14 cellular contexts compared by ENCODE assay signal in genomic region chr7:22667562-22668239, GRCh38. TPM values are rescaled to one million over a fixed set of nuclear protein-coding genes. Genes with fewer than 3 reads are reported as not detected.
A peak's percentile ranks its signal among the peaks of the same experiment; 100 is the strongest.
DNase-seq lines count a peak whose midpoint lies in the region; ATAC-seq and TF ChIP-seq lines count a peak whose summit lies in the region.
"Had no signal": no experiment of that assay in that cellular context is flagged by ENCODE, and none has a peak within 500 bp of the region (broad histone marks: within the 10 kb centered on the region; RNA-seq: fewer than 3 reads in every experiment).

No MANE protein-coding gene starts in this region.

- peaks cover 3 to 24% of the 10 kb centered on the region in 2 donors for H3K27me3 Mint-ChIP-seq in CD8-positive, alpha-beta memory T cell
- H3K27me3 Mint-ChIP-seq in activated T-helper 2 cell treated with anti-CD3 and anti-CD28 coated beads, Interferon-gamma antibody, Interleukin-2, Interleukin-4, amounts not matched to agents 10 μg/mL and 5 μg/mL and 100 μg/mL, durations not matched to agents 14 hours and 24 hours and 36 hours (ENCODE audit: low read depth) = peaks cover 9% of the 10 kb centered on the region

- no peak for DNase-seq in CD8-positive, alpha-beta memory T cell
- DNase-seq in HT1080 (ENCODE audit: low read depth) (peak; percentile 93), mucosa of gallbladder (ENCODE audit: low spot score) (no peak), MM.1S (no peak)
- no peak for DNase-seq in activated T-helper 2 cell treated with anti-CD3 and anti-CD28 coated beads, Interferon-gamma antibody, Interleukin-2, Interleukin-4, amounts not matched to agents 10 μg/mL and 5 μg/mL and 100 μg/mL, durations not matched to agents 14 hours and 24 hours and 36 hours (ENCODE audit: low spot score)
- DNase-seq in effector CD4-positive, alpha-beta T cell = no peak
- DNase-seq: activated CD8-positive, alpha-beta memory T cell treated with anti-CD3 and anti-CD28 coated beads, Interleukin-2, amount 10 ng/mL, durations not matched to agents 7 days and 5 days; DMS 273 treated with DMSO at 0.1 percent for 48 hours; dorsolateral prefrontal cortex; stimulated activated CD4-positive, alpha-beta T cell treated with anti-CD3 and anti-CD28 coated beads, Interleukin-2, amount 100 ng/mL, for 24 hours had no signal

- H3K4me3 ChIP-seq in CD8-positive, alpha-beta memory T cell (ENCODE audit: low read length) = no peak overlapping the region
- H3K4me3 ChIP-seq in iPS-18a (ENCODE audit: low read length) (no peak overlapping the region), MM.1S (ENCODE audit: low read length) (no peak overlapping the region)
- H3K4me3 ChIP-seq: dorsolateral prefrontal cortex, tibial nerve had no signal

- H3K27ac Mint-ChIP-seq in CD8-positive, alpha-beta memory T cell = no peak overlapping the region
- H3K27ac Mint-ChIP-seq in activated T-helper 2 cell treated with anti-CD3 and anti-CD28 coated beads, Interferon-gamma antibody, Interleukin-2, Interleukin-4, amounts not matched to agents 10 μg/mL and 5 μg/mL and 100 μg/mL, durations not matched to agents 14 hours and 24 hours and 36 hours = peak overlapping the region; percentile 59
- H3K27ac Mint-ChIP-seq: activated CD8-positive, alpha-beta memory T cell treated with anti-CD3 and anti-CD28 coated beads, Interleukin-2, amount 10 ng/mL, durations not matched to agents 7 days and 5 days had no signal

- no peaks in the 10 kb centered on the region for H3K9me3 Mint-ChIP-seq in CD8-positive, alpha-beta memory T cell
- peaks cover 6% of the 10 kb centered on the region for H3K9me3 Mint-ChIP-seq in activated T-helper 2 cell treated with anti-CD3 and anti-CD28 coated beads, Interferon-gamma antibody, Interleukin-2, Interleukin-4, amounts not matched to agents 10 μg/mL and 5 μg/mL and 100 μg/mL, durations not matched to agents 14 hours and 24 hours and 36 hours

- no peaks in the 10 kb centered on the region for H3K27me3 ChIP-seq in CD8-positive, alpha-beta memory T cell (ENCODE audit: insufficient read depth, low read length, poor library complexity, severe bottlenecking)
- no peaks in the 10 kb centered on the region for H3K27me3 ChIP-seq in iPS-18a (ENCODE audit: control insufficient read depth, insufficient read depth, low read length)
- no peaks in the 10 kb centered on the region for H3K27me3 ChIP-seq in MM.1S (replicated peaks; ENCODE audit: insufficient read depth, low read length)
- H3K27me3 ChIP-seq: dorsolateral prefrontal cortex, tibial nerve had no signal

- H3K9ac ChIP-seq in iPS-18a (ENCODE audit: low read length) (no peak overlapping the region), MM.1S (ENCODE audit: low read length) (no peak overlapping the region)

- no peak overlapping the region for H3K4me2 ChIP-seq in MM.1S (ENCODE audit: low read depth, low read length)

- peaks cover 0 to 4% (median 3%) of the 10 kb centered on the region in 3 donors for H3K4me1 Mint-ChIP-seq in CD8-positive, alpha-beta memory T cell
- H3K4me1 Mint-ChIP-seq in activated T-helper 2 cell treated with anti-CD3 and anti-CD28 coated beads, Interferon-gamma antibody, Interleukin-2, Interleukin-4, amounts not matched to agents 10 μg/mL and 5 μg/mL and 100 μg/mL, durations not matched to agents 14 hours and 24 hours and 36 hours (ENCODE audit: low read depth) = peaks cover 68% of the 10 kb centered on the region

- H3K4me3 Mint-ChIP-seq in CD8-positive, alpha-beta memory T cell = no peak overlapping the region
- no peak overlapping the region for H3K4me3 Mint-ChIP-seq in activated T-helper 2 cell treated with anti-CD3 and anti-CD28 coated beads, Interferon-gamma antibody, Interleukin-2, Interleukin-4, amounts not matched to agents 10 μg/mL and 5 μg/mL and 100 μg/mL, durations not matched to agents 14 hours and 24 hours and 36 hours (ENCODE audit: low read depth)
- H3K4me3 Mint-ChIP-seq: activated CD8-positive, alpha-beta memory T cell treated with anti-CD3 and anti-CD28 coated beads, Interleukin-2, amount 10 ng/mL, durations not matched to agents 7 days and 5 days had no signal

- no peaks in the 10 kb centered on the region for H4K20me1 ChIP-seq in MM.1S (ENCODE audit: insufficient read depth, low read length)

- ATAC-seq in HG03521 (IDR thresholded peaks at IDR 0.05; ENCODE audit: unreplicated experiment) = no peak
- ATAC-seq: activated CD8-positive, alpha-beta memory T cell treated with anti-CD3 and anti-CD28 coated beads, Interleukin-2, amount 10 ng/mL, durations not matched to agents 7 days and 5 days; Right ventricle myocardium inferior had no signal

- CTCF ChIA-PET in CD8-positive, alpha-beta memory T cell (lab: Charles Lee) = no interaction called here

- no peaks in the 10 kb centered on the region for H3K9me3 ChIP-seq in CD8-positive, alpha-beta memory T cell (ENCODE audit: low read length)
- H3K9me3 ChIP-seq in iPS-18a (ENCODE audit: control insufficient read depth, low read depth, low read length) (no peaks in the 10 kb centered on the region), MM.1S (replicated peaks; ENCODE audit: insufficient read depth, low read length) (no peaks in the 10 kb centered on the region)
- H3K9me3 ChIP-seq: tibial nerve had no signal

- intact Hi-C loops in activated T-helper 2 cell treated with anti-CD3 and anti-CD28 coated beads, Interferon-gamma antibody, Interleukin-2, Interleukin-4, amounts not matched to agents 10 μg/mL and 5 μg/mL and 100 μg/mL, durations not matched to agents 14 hours and 24 hours and 36 hours (cut with micrococcal nuclease) = loop anchor here (1.0 to 10.0 kb wide), 4 partner anchors 9 to 927 kb away; partner anchors contain the start of genes CCDC126 and CDCA7L

- no peak overlapping the region for H2AFZ ChIP-seq in MM.1S (ENCODE audit: low read length)

- H3K36me3 Mint-ChIP-seq in CD8-positive, alpha-beta memory T cell = peaks cover 0 to 1% (median 0%) of the 10 kb centered on the region in 3 donors
- peaks cover 12% of the 10 kb centered on the region for H3K36me3 Mint-ChIP-seq in activated T-helper 2 cell treated with anti-CD3 and anti-CD28 coated beads, Interferon-gamma antibody, Interleukin-2, Interleukin-4, amounts not matched to agents 10 μg/mL and 5 μg/mL and 100 μg/mL, durations not matched to agents 14 hours and 24 hours and 36 hours (ENCODE audit: low read depth)

- H3K36me3 ChIP-seq in CD8-positive, alpha-beta memory T cell (ENCODE audit: insufficient read depth, low read length) = no peaks in the 10 kb centered on the region
- H3K36me3 ChIP-seq in iPS-18a (ENCODE audit: control insufficient read depth, low read depth, low read length) (no peaks in the 10 kb centered on the region), MM.1S (replicated peaks; ENCODE audit: insufficient read depth, low read length) (no peaks in the 10 kb centered on the region)
- H3K36me3 ChIP-seq: tibial nerve had no signal

- peak overlapping the region; percentile 60 for H3K27ac ChIP-seq in CD8-positive, alpha-beta memory T cell (ENCODE audit: low read depth, low read length)
- H3K27ac ChIP-seq in iPS-18a (ENCODE audit: low read length) (peak overlapping the region; percentile 50), MM.1S (ENCODE audit: low read length) (no peak overlapping the region)
- H3K27ac ChIP-seq: dorsolateral prefrontal cortex, tibial nerve had no signal

- no peaks in the 10 kb centered on the region for H3K9me2 ChIP-seq in MM.1S (replicated peaks; ENCODE audit: insufficient read depth, low read length)

- TF ChIP-seq CTCF in MM.1S (IDR thresholded peaks at IDR 0.05; ENCODE audit: low read length) = no peak

- H3K79me2 ChIP-seq in MM.1S (ENCODE audit: low read length) = no peaks in the 10 kb centered on the region

- peaks cover 6% of the 10 kb centered on the region for H3F3A ChIP-seq in MM.1S (ENCODE audit: insufficient read depth, low read length)

- POLR2A ChIA-PET in CD8-positive, alpha-beta memory T cell (lab: Charles Lee) = no interaction called here

- H3K4me1 ChIP-seq in CD8-positive, alpha-beta memory T cell (ENCODE audit: insufficient read depth, low read length) = peaks cover 14% of the 10 kb centered on the region
- peaks cover 33% of the 10 kb centered on the region for H3K4me1 ChIP-seq in iPS-18a (ENCODE audit: control insufficient read depth, low read depth, low read length)
- peaks cover 26% of the 10 kb centered on the region for H3K4me1 ChIP-seq in MM.1S (ENCODE audit: low read length)
- H3K4me1 ChIP-seq: tibial nerve had no signal

RNA-seq across cellular contexts. Expression of gene IL6, which starts 59.3 kb away (rescaled TPM):
- total RNA-seq in CD8-positive, alpha-beta memory T cell = 1 to 10 TPM in 1 of 2 experiments, under 1 TPM in 1; 0.72 to 1.7 TPM
- polyA plus RNA-seq in CD8-positive, alpha-beta memory T cell = not detected
- 0.16 and 1.2 TPM in 2 replicates for total RNA-seq in HT1080 (2014; rRNA removed; shearing (Covaris generic))
- 1.8 and 2.3 TPM in 2 replicates for polyA plus RNA-seq in HT1080 (2015; cell fraction: cytosol; rRNA removed)
- 3.5 and 3.6 TPM in 2 replicates for polyA plus RNA-seq in HT1080 (2015; cell fraction: nucleus; rRNA removed)
- not detected in 2 replicates for total RNA-seq in activated T-helper 2 cell treated with anti-CD3 and anti-CD28 coated beads, Interferon-gamma antibody, Interleukin-2, Interleukin-4, amounts not matched to agents 10 μg/mL and 5 μg/mL and 100 μg/mL, durations not matched to agents 14 hours and 24 hours and 36 hours
- 0.52 TPM for total RNA-seq in mucosa of gallbladder
